In the genomic region with DNA sequence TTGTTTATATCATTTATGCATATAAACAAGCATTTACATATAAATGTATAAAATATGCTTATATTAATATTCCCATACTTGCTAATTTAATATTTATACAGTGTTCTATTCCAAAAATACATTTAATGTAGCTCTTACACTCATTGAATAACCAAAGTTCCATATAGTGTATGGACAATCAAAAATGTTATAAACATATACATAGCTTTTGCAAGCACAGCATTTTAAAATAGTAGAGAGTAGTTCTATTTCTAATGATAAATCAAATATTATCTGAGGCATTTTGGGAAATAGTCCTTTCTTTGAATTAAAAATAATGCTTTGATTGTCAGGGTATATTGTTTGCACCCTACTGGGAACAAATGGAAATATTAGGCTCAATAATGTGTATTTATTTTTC, we compare ENCODE assay signal across 26 cellular contexts. TPM values are rescaled to one million over a fixed set of nuclear protein-coding genes. Genes with fewer than 3 reads are reported as not detected.
A peak's percentile ranks its signal among the peaks of the same experiment; 100 is the strongest.
DNase-seq lines count a peak whose midpoint lies in the region; ATAC-seq, FAIRE-seq and TF ChIP-seq lines count a peak whose summit lies in the region.
"Had no signal": no experiment of that assay in that cellular context is flagged by ENCODE, and none has a peak within 500 bp of the region (broad histone marks: within the 10 kb centered on the region; RNA-seq: fewer than 3 reads in every experiment).

No MANE protein-coding gene starts in this region.

- H3K4me3 ChIP-seq in HepG2 (replicated peaks in 1 of 3; ENCODE audit: insufficient read depth in 1 of 3, low read depth in 2 of 3, low read length in 3 of 3) (no peak overlapping the region), right lobe of liver (no peak overlapping the region), K562 (no peak overlapping the region), pancreas (no peak overlapping the region)
- H3K4me3 ChIP-seq: BLaER1, GM12878 had no signal

- TF ChIP-seq EP300 in HepG2 (IDR thresholded peaks at IDR 0.05; ENCODE audit: low read depth in 2 of 2, low read length in 2 of 2) (no peak), HepG2 (CRISPR knock-in tag; IDR thresholded peaks at IDR 0.05; ENCODE audit: borderline replicate concordance) (no peak), K562 (IDR thresholded peaks at IDR 0.05; ENCODE audit: low read length) (no peak)

- CTCF ChIA-PET in HepG2 (lab: Yijun Ruan, JAX; ENCODE audit: low intra/inter-chr PET ratio, low total read pairs): no interaction called here
- CTCF ChIA-PET in K562 (lab: Yijun Ruan, JAX; ENCODE audit: low intra/inter-chr PET ratio): no interaction called here

- no peaks in the 10 kb centered on the region for H3K79me2 ChIP-seq in HepG2 (ENCODE audit: insufficient read depth, low read length)
- no peaks in the 10 kb centered on the region for H3K79me2 ChIP-seq in K562 (ENCODE audit: control insufficient read depth, insufficient read depth, low read length)

- no peak for DNase-seq in HepG2 (ENCODE audit: low spot score)
- no peak for DNase-seq in right lobe of liver
- DNase-seq in K562 (ENCODE audit: extremely low read depth in 1 of 4, low spot score in 3 of 4): no peak
- no peak for DNase-seq in pancreas
- no peak for DNase-seq in activated CD4-positive, alpha-beta T cell treated with anti-CD3 and anti-CD28 coated beads for 48 hours
- DNase-seq: ACHN; BE2C; C1 segment of cervical spinal cord; CD4-positive, alpha-beta memory T cell; CD4-positive, CD25-positive, alpha-beta regulatory T cell; CD8-positive, alpha-beta memory T cell; COR-L47; DMS 273 treated with DMSO at 0.1 percent for 48 hours; DMS153; DMS53; DMS79; DND-41; EL; GDM1 had no signal

- H3K27ac ChIP-seq in HepG2 (ENCODE audit: extremely low read length, insufficient read depth, low read length) (no peak overlapping the region), right lobe of liver (no peak overlapping the region), K562 (ENCODE audit: extremely low read depth, low read depth, low read length) (no peak overlapping the region), pancreas (no peak overlapping the region)
- H3K27ac ChIP-seq: 22Rv1, BLaER1 had no signal

- no peak overlapping the region for H2AFZ ChIP-seq in HepG2 (ENCODE audit: low read length)
- H2AFZ ChIP-seq in K562 (ENCODE audit: low read depth, low read length): no peak overlapping the region

- H3K9me1 ChIP-seq in K562 (ENCODE audit: control insufficient read depth, insufficient read depth, low read length): no peaks in the 10 kb centered on the region

- BruUV-seq in HepG2 (replicated peaks; lab: Mats Ljungman, UMichigan) (no TSS peak), K562 (replicated peaks; lab: Mats Ljungman, UMichigan) (no TSS peak)

- no peak for FAIRE-seq in HepG2 (lab: Jason Lieb, UNC)
- no peak for FAIRE-seq in K562 (lab: Jason Lieb, UNC)
- peak; percentile 45 for FAIRE-seq in pancreas (lab: Jason Lieb, UNC)
- FAIRE-seq: GM12878, GM12892, GM18507 had no signal

- TF ChIP-seq RAD21 in HepG2 (CRISPR knock-in tag; IDR thresholded peaks at IDR 0.05): no peak
- TF ChIP-seq RAD21 in K562 (CRISPR knock-in tag; conservative IDR thresholded peaks at IDR 0.05 in 1 of 2, IDR thresholded peaks at IDR 0.05 in 1 of 2): no peak

- intact Hi-C loops in HepG2 (cut with micrococcal nuclease; ENCODE audit: unreplicated experiment): no loop called here
- intact Hi-C loops in right lobe of liver (cut with DNase I): no loop called here
- intact Hi-C loops in K562 (cut with micrococcal nuclease): no loop called here
- intact Hi-C loops in pancreas (cut with DNase I): no loop called here

- no peak for TF ChIP-seq POLR2A in HepG2 (IDR thresholded peaks at IDR 0.05; ENCODE audit: insufficient read depth in 1 of 2, low read depth in 2 of 2, low read length in 2 of 2)
- TF ChIP-seq POLR2A in right lobe of liver (IDR thresholded peaks at IDR 0.05): no peak
- no peak for TF ChIP-seq POLR2A in K562 (conservative IDR thresholded peaks at IDR 0.05)

- no peaks in the 10 kb centered on the region for H3K4me1 ChIP-seq in HepG2 (ENCODE audit: insufficient read depth, low read length)
- H3K4me1 ChIP-seq in right lobe of liver: no peaks in the 10 kb centered on the region
- H3K4me1 ChIP-seq in K562 (replicated peaks in 1 of 2; ENCODE audit: control insufficient read depth in 2 of 2, insufficient read depth in 2 of 2, low read length in 2 of 2): no peaks in the 10 kb centered on the region; a peak in 1 of 5 replicates
- no peaks in the 10 kb centered on the region for H3K4me1 ChIP-seq in pancreas
- H3K4me1 ChIP-seq: BE2C, BLaER1 had no signal

- H3K4me2 ChIP-seq in HepG2 (ENCODE audit: low read depth, low read length) (no peak overlapping the region), K562 (ENCODE audit: insufficient read depth, low read length) (no peak overlapping the region)
- H3K4me2 ChIP-seq: BLaER1 had no signal

- POLR2A ChIA-PET in HepG2 (lab: Yijun Ruan, JAX) (no interaction called here), K562 (lab: Yijun Ruan, JAX) (no interaction called here)

- H3K36me3 ChIP-seq in HepG2 (replicated peaks in 1 of 2; ENCODE audit: control insufficient read depth in 1 of 2, insufficient read depth in 2 of 2, low read length in 2 of 2): no peaks in the 10 kb centered on the region
- no peaks in the 10 kb centered on the region for H3K36me3 ChIP-seq in right lobe of liver
- H3K36me3 ChIP-seq in K562 (ENCODE audit: control insufficient read depth, insufficient read depth, low read length): no peaks in the 10 kb centered on the region
- no peaks in the 10 kb centered on the region for H3K36me3 ChIP-seq in pancreas
- H3K36me3 ChIP-seq: BE2C, BLaER1 had no signal

- H4K20me1 ChIP-seq in HepG2 (ENCODE audit: insufficient read depth, low read length) (no peaks in the 10 kb centered on the region), K562 (replicated peaks; ENCODE audit: control insufficient read depth, insufficient read depth, low read length) (no peaks in the 10 kb centered on the region)
- H4K20me1 ChIP-seq: BLaER1 had no signal

- H3K9me3 ChIP-seq in HepG2 (ENCODE audit: low read length): no peaks in the 10 kb centered on the region
- H3K9me3 ChIP-seq in right lobe of liver: no peaks in the 10 kb centered on the region
- H3K9me3 ChIP-seq in K562 (replicated peaks; ENCODE audit: control insufficient read depth, insufficient read depth, low read depth, low read length): no peaks in the 10 kb centered on the region
- H3K9me3 ChIP-seq in pancreas: no peaks in the 10 kb centered on the region
- H3K9me3 ChIP-seq: BE2C had no signal

- ATAC-seq in HepG2 (no peak), right lobe of liver (no peak), K562 (no peak), pancreas (no peak)
- no peak for ATAC-seq in activated CD4-positive, CD25-positive, alpha-beta regulatory T cell treated with anti-CD3 and anti-CD28 coated beads, Interleukin-2, amount 50 U/mL, for 24 hours
- ATAC-seq: GM12878 had no signal

- H3K27me3 ChIP-seq in HepG2 (ENCODE audit: control insufficient read depth in 1 of 2, insufficient read depth in 2 of 2, low read length in 2 of 2): peaks cover 0 to 3% of the 10 kb centered on the region in 2 experiments; a peak in 1 of 5 replicates
- no peaks in the 10 kb centered on the region for H3K27me3 ChIP-seq in right lobe of liver
- H3K27me3 ChIP-seq in K562 (ENCODE audit: control insufficient read depth in 2 of 2, insufficient read depth in 2 of 2, low read length in 2 of 2): no peaks in the 10 kb centered on the region; a peak in 1 of 5 replicates
- peaks cover 0 to 3% (median 0%) of the 10 kb centered on the region in 4 donors for H3K27me3 ChIP-seq in pancreas
- H3K27me3 ChIP-seq: BE2C, BLaER1 had no signal

- TF ChIP-seq CTCF in HepG2 (CRISPR knock-in tag; IDR thresholded peaks at IDR 0.05) (no peak), right lobe of liver (IDR thresholded peaks at IDR 0.05) (no peak), K562 (IDR thresholded peaks at IDR 0.05 in 2 of 3, conservative IDR thresholded peaks at IDR 0.05 in 1 of 3; ENCODE audit: insufficient read depth in 2 of 3, low read depth in 1 of 3, low read length in 3 of 3) (no peak), pancreas (IDR thresholded peaks at IDR 0.05) (no peak)

- in situ Hi-C loops in HepG2 (cut with HindIII; ENCODE audit: extremely low pct_ligation_motif_present, low pct_unique_long_range_greater_than_20kb) (no loop called here), K562 (cut with MboI) (no loop called here)

- H3K9ac ChIP-seq in HepG2 (ENCODE audit: insufficient read depth, low read depth, low read length) (no peak overlapping the region), K562 (ENCODE audit: insufficient read depth in 1 of 2, low read depth in 2 of 2, low read length in 2 of 2) (no peak overlapping the region)
- H3K9ac ChIP-seq: BLaER1 had no signal

RNA-seq across cellular contexts. Expression of gene COG6, which starts 22.5 kb away (rescaled TPM):
- 23.5 and 34.7 TPM in 2 replicates for total RNA-seq in HepG2 (2016; rRNA removed; fragmentation: Illumina TruSeq; extraction: Trizol)
- 4.1 and 4.7 TPM in 2 replicates for total RNA-seq in HepG2 (2016; cell fraction: cytosol; rRNA removed; fragmentation: Illumina TruSeq; extraction: Trizol; ENCODE audit: low read depth)
- 21.9 and 30.5 TPM in 2 replicates for total RNA-seq in HepG2 (2016; cell fraction: insoluble cytoplasmic fraction; rRNA removed; fragmentation: Illumina TruSeq; extraction: Trizol)
- 5.7 and 6.7 TPM in 2 replicates for total RNA-seq in HepG2 (2016; cell fraction: membrane; rRNA removed; fragmentation: Illumina TruSeq; extraction: Trizol)
- total RNA-seq in HepG2 (2016; cell fraction: nucleus; rRNA removed; fragmentation: Illumina TruSeq; extraction: Trizol): 46.8 and 49.6 TPM in 2 replicates
- 17.4 and 26.1 TPM in 2 replicates for polyA plus RNA-seq in HepG2 (2011; rRNA removed)
- polyA plus RNA-seq in HepG2 (2011; cell fraction: cytosol; rRNA removed): 9.3 and 12.5 TPM in 2 replicates
- polyA plus RNA-seq in HepG2 (2011; cell fraction: nucleus; rRNA removed): 13.1 and 27.1 TPM in 2 replicates
- polyA plus RNA-seq in HepG2 (2012): 7.6 and 16.7 TPM in 2 replicates
- 0.73 and 0.87 TPM in 2 replicates for polyA plus RNA-seq in HepG2 (2016; cell fraction: cytosol; fragmentation: Illumina TruSeq; extraction: Trizol; ENCODE audit: low read depth)
- 22.0 and 24.0 TPM in 2 replicates for polyA plus RNA-seq in HepG2 (2016; cell fraction: insoluble cytoplasmic fraction; fragmentation: Illumina TruSeq; extraction: Trizol; ENCODE audit: low read depth)
- polyA plus RNA-seq in HepG2 (2016; cell fraction: membrane; fragmentation: Illumina TruSeq; extraction: Trizol; ENCODE audit: low read depth): 2.4 and 2.5 TPM in 2 replicates
- polyA plus RNA-seq in HepG2 (2016; cell fraction: nucleus; fragmentation: Illumina TruSeq; extraction: Trizol; ENCODE audit: insufficient read depth, low read depth): 23.2 and 24.7 TPM in 2 replicates
- polyA minus RNA-seq in HepG2 (2011; rRNA and poly(A)+ RNA removed; ENCODE audit: low replicate concordance): 5.1 and 18.3 TPM in 2 replicates
- 34.5 and 43.9 TPM in 2 replicates for polyA minus RNA-seq in HepG2 (2011; cell fraction: cytosol; rRNA and poly(A)+ RNA removed)
- 75.1 and 77.6 TPM in 2 replicates for polyA minus RNA-seq in HepG2 (2011; cell fraction: nucleus; rRNA and poly(A)+ RNA removed)
- 10 to 100 TPM in 4 of 6 experiments, 1 to 10 TPM in 2; 8.6 to 15.2 (median 12.2) TPM for total RNA-seq in right lobe of liver
- total RNA-seq in K562 (2011; cell fraction: chromatin; rRNA removed; ENCODE audit: low replicate concordance): 26.4 and 84.9 TPM in 2 replicates
- total RNA-seq in K562 (2011; cell fraction: nucleolus; rRNA removed): 11.5 and 22.0 TPM in 2 replicates
- total RNA-seq in K562 (2011; cell fraction: nucleoplasm; rRNA removed): 13.7 and 19.4 TPM in 2 replicates
- 8.6 and 8.7 TPM in 2 replicates for total RNA-seq in K562 (2014; rRNA removed)
- total RNA-seq in K562 (2014; rRNA removed; fragmentation: Illumina TruSeq; extraction: Trizol): 11.0 and 12.0 TPM in 2 replicates
- total RNA-seq in K562 (2015; rRNA removed; fragmentation: Illumina TruSeq; extraction: Trizol): 9.2 and 9.7 TPM in 2 replicates
- total RNA-seq in K562 (2021): 14.0 and 14.8 TPM in 2 replicates
- polyA plus RNA-seq in K562 (2011; rRNA removed): 20.0 and 20.9 TPM in 2 replicates
- 6.1 and 12.2 TPM in 2 replicates for polyA plus RNA-seq in K562 (2011; cell fraction: cytosol; rRNA removed)
- 7.4 and 17.9 TPM in 2 replicates for polyA plus RNA-seq in K562 (2011; cell fraction: nucleus; rRNA removed)
- polyA plus RNA-seq in K562 (2012): 4.4 and 8.2 TPM in 2 replicates
- polyA plus RNA-seq in K562 (2014; fragmentation: Illumina TruSeq; extraction: Trizol): 7.5 and 9.6 TPM in 2 replicates
- 1 to 10 TPM; 2.6 to 4.0 TPM for polyA plus RNA-seq in K562 (2014; fragmentation: Nextera tagmentation; extraction: Ambion mirVana)
- polyA plus RNA-seq in K562 (2014; rRNA removed): 7.6 and 8.3 TPM in 2 replicates
- polyA minus RNA-seq in K562 (2011; rRNA and poly(A)+ RNA removed): 21.3 and 27.1 TPM in 2 replicates
- 8.7 and 9.2 TPM in 2 replicates for polyA minus RNA-seq in K562 (2011; cell fraction: cytosol; rRNA and poly(A)+ RNA removed)
- polyA minus RNA-seq in K562 (2011; cell fraction: nucleus; rRNA and poly(A)+ RNA removed): 27.9 and 65.5 TPM in 2 replicates
- total RNA-seq in pancreas: 10 to 100 TPM; 24.4 to 30.7 (median 27.7) TPM
- polyA plus RNA-seq in pancreas: 1 to 10 TPM; 6.7 to 9.4 TPM

RNA-seq across cellular contexts. Expression of gene LHFPL6, which starts 30.0 kb away (rescaled TPM):
- not detected in 2 replicates for total RNA-seq in HepG2 (2016; rRNA removed; fragmentation: Illumina TruSeq; extraction: Trizol)
- not detected in 2 replicates for total RNA-seq in HepG2 (2016; cell fraction: cytosol; rRNA removed; fragmentation: Illumina TruSeq; extraction: Trizol; ENCODE audit: low read depth)
- total RNA-seq in HepG2 (2016; cell fraction: insoluble cytoplasmic fraction; rRNA removed; fragmentation: Illumina TruSeq; extraction: Trizol): not detected in 2 replicates
- not detected in 2 replicates for total RNA-seq in HepG2 (2016; cell fraction: membrane; rRNA removed; fragmentation: Illumina TruSeq; extraction: Trizol)
- not detected in 2 replicates for total RNA-seq in HepG2 (2016; cell fraction: nucleus; rRNA removed; fragmentation: Illumina TruSeq; extraction: Trizol)
- polyA plus RNA-seq in HepG2 (2011; rRNA removed): not detected in 2 replicates
- 0.03 TPM in 1 of 2 replicates, not detected in the other for polyA plus RNA-seq in HepG2 (2011; cell fraction: cytosol; rRNA removed)
- not detected in 2 replicates for polyA plus RNA-seq in HepG2 (2011; cell fraction: nucleus; rRNA removed)
- polyA plus RNA-seq in HepG2 (2012): not detected in 2 replicates
- not detected in 2 replicates for polyA plus RNA-seq in HepG2 (2016; cell fraction: cytosol; fragmentation: Illumina TruSeq; extraction: Trizol; ENCODE audit: low read depth)
- polyA plus RNA-seq in HepG2 (2016; cell fraction: insoluble cytoplasmic fraction; fragmentation: Illumina TruSeq; extraction: Trizol; ENCODE audit: low read depth): not detected in 2 replicates
- polyA plus RNA-seq in HepG2 (2016; cell fraction: membrane; fragmentation: Illumina TruSeq; extraction: Trizol; ENCODE audit: low read depth): not detected in 2 replicates
- polyA plus RNA-seq in HepG2 (2016; cell fraction: nucleus; fragmentation: Illumina TruSeq; extraction: Trizol; ENCODE audit: insufficient read depth, low read depth): not detected in 2 replicates
- 0.30 TPM in 1 of 2 replicates, not detected in the other for polyA minus RNA-seq in HepG2 (2011; rRNA and poly(A)+ RNA removed; ENCODE audit: low replicate concordance)
- polyA minus RNA-seq in HepG2 (2011; cell fraction: cytosol; rRNA and poly(A)+ RNA removed): not detected in 2 replicates
- not detected in 2 replicates for polyA minus RNA-seq in HepG2 (2011; cell fraction: nucleus; rRNA and poly(A)+ RNA removed)
- 1 to 10 TPM; 3.0 to 8.4 (median 4.6) TPM for total RNA-seq in right lobe of liver
- not detected in 2 replicates for total RNA-seq in K562 (2011; cell fraction: chromatin; rRNA removed; ENCODE audit: low replicate concordance)
- total RNA-seq in K562 (2011; cell fraction: nucleolus; rRNA removed): not detected in 2 replicates
- total RNA-seq in K562 (2011; cell fraction: nucleoplasm; rRNA removed): not detected in 2 replicates
- total RNA-seq in K562 (2014; rRNA removed): not detected in 2 replicates
- not detected in 2 replicates for total RNA-seq in K562 (2014; rRNA removed; fragmentation: Illumina TruSeq; extraction: Trizol)
- total RNA-seq in K562 (2015; rRNA removed; fragmentation: Illumina TruSeq; extraction: Trizol): not detected in 2 replicates
- total RNA-seq in K562 (2021): 0.18 TPM in 1 of 2 replicates, not detected in the other
- not detected in 2 replicates for polyA plus RNA-seq in K562 (2011; rRNA removed)
- not detected in 2 replicates for polyA plus RNA-seq in K562 (2011; cell fraction: cytosol; rRNA removed)
- not detected in 2 replicates for polyA plus RNA-seq in K562 (2011; cell fraction: nucleus; rRNA removed)
- not detected in 2 replicates for polyA plus RNA-seq in K562 (2012)
- not detected in 2 replicates for polyA plus RNA-seq in K562 (2014; fragmentation: Illumina TruSeq; extraction: Trizol)
- polyA plus RNA-seq in K562 (2014; fragmentation: Nextera tagmentation; extraction: Ambion mirVana): not detected
- not detected in 2 replicates for polyA plus RNA-seq in K562 (2014; rRNA removed)
- not detected in 2 replicates for polyA minus RNA-seq in K562 (2011; rRNA and poly(A)+ RNA removed)
- not detected in 2 replicates for polyA minus RNA-seq in K562 (2011; cell fraction: cytosol; rRNA and poly(A)+ RNA removed)
- polyA minus RNA-seq in K562 (2011; cell fraction: nucleus; rRNA and poly(A)+ RNA removed): not detected in 2 replicates
- 10 to 100 TPM in 1 of 6 donors, 1 to 10 TPM in 5; 1.8 to 13.4 (median 5.9) TPM for total RNA-seq in pancreas
- polyA plus RNA-seq in pancreas: 1 to 10 TPM; 6.5 to 8.9 TPM
- total RNA-seq: CD4-positive, alpha-beta memory T cell; CD4-positive, CD25-positive, alpha-beta regulatory T cell; G401 had no signal
- polyA plus RNA-seq: CD8-positive, alpha-beta memory T cell had no signal

Comparison
In these comparisons a context has a peak if more than half of its experiments do, and no peak if none do; other contexts are left out.
1. Of the 241 proteins assayed by ChIP-seq in both HepG2 and K562: peak only in HepG2: MAFF and MAFK; only in K562: none; in both: none; in neither: 239.